Comparison of ENCODE assay signal across 8 cellular contexts in the genomic region with DNA sequence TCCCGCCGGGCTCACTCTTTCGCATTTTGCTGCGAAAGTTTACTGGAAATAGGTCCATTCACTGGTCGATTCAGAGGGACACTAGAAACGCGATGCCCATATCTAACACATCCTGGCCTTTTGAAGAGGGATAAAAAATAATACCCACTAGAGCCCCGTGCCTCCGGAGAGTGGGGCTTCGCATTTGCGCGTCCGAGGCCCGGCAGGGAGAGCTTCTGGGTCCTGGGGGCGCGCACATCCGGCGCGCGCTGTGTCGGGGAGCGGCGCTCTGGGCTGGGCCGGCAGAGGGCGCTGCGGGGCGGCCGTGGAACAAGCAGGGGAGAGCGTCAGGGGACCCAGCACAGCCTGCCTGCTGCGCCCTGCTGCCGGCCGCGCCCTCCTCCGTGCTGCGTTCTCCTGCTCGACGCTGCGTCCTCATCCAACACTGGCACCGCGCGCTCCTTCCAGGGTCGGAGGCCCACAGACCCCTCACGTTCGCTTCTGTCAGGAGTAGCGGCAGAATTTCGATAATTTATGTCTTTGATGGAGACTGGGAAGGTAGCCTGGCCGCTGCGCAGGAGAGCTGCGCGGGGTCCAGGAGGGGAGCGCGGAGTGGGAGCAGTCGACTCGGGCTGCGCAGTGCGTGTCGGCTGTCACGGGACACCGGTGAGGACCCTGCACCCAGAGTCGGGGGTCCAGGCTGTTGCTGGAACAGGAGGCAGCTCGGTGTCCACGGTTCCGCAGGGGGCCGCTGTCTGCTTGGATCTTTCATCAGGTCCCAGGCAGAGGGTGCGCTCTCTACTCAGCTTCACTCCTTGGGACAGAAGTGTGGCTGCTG. TPM values are rescaled to one million over a fixed set of nuclear protein-coding genes. Genes with fewer than 3 reads are reported as not detected.
DNase-seq lines count a peak whose midpoint lies in the region; ATAC-seq and TF ChIP-seq lines count a peak whose summit lies in the region.

No MANE protein-coding gene starts in this region.

- TF ChIP-seq POLR2A in stomach (IDR thresholded peaks at IDR 0.05) = no peak

- no peaks in the 10 kb centered on the region for H3K4me1 ChIP-seq in RWPE2 (ENCODE audit: insufficient read depth, poor library complexity, severe bottlenecking)
- no peaks in the 10 kb centered on the region for H3K4me1 ChIP-seq in foreskin keratinocyte
- no peaks in the 10 kb centered on the region for H3K4me1 ChIP-seq in neuron (ENCODE audit: insufficient read depth, low read length)
- peaks cover 9 to 32% (median 13%) of the 10 kb centered on the region in 4 donors for H3K4me1 ChIP-seq in stomach

- H3K4me3 ChIP-seq in RWPE2 (ENCODE audit: severe bottlenecking) = peak overlapping the region; percentile 32
- peak overlapping the region; percentile 41 for H3K4me3 ChIP-seq in neuron (ENCODE audit: low read length)
- peak overlapping the region; percentile 50 to 60 (median 56) for H3K4me3 ChIP-seq in stomach

- peak overlapping the region; percentile 84 for H2AFZ ChIP-seq in neuron (ENCODE audit: low read depth, low read length)

- TF ChIP-seq CTCF in RWPE2 (IDR thresholded peaks at IDR 0.05; ENCODE audit: poor library complexity, severe bottlenecking) (peak; percentile 90), foreskin keratinocyte (conservative IDR thresholded peaks at IDR 0.05) (peak; percentile 88), stomach (IDR thresholded peaks at IDR 0.05) (peak in 5 of 7 experiments; percentile 82 to 97 (median 91))

- DNase-seq in COLO668 (lab: John Stamatoyannopoulos, UW; ENCODE audit: unreplicated experiment) (peak; percentile 44), RWPE2 (ENCODE audit: low spot score) (no peak), foreskin keratinocyte (peak; percentile 30 to 63), stomach (peak; percentile 84)
- peak; percentile 54 to 82 (median 72) for DNase-seq in activated naive CD4-positive, alpha-beta T cell (lab: John Stamatoyannopoulos, UW)

- WGBS in stomach, 5 donors = 1 to 2% (median 2%) methylated on average over 21 to 65 of the region's 65 CpGs

- H3K9me3 ChIP-seq in RWPE2 (ENCODE audit: severe bottlenecking) (no peaks in the 10 kb centered on the region), neuron (ENCODE audit: low read length) (no peaks in the 10 kb centered on the region), stomach (no peaks in the 10 kb centered on the region)

- H3K27ac ChIP-seq in RWPE2 (ENCODE audit: poor library complexity, severe bottlenecking) (no peak overlapping the region), foreskin keratinocyte (no peak overlapping the region), stomach (peak overlapping the region; percentile 27 to 86 (median 80))

- no peak for TF ChIP-seq EP300 in stomach (IDR thresholded peaks at IDR 0.05)

- intact Hi-C loops in stomach (cut with DNase I; ENCODE audit: low total_unique reads) = loop anchor here (5.0 kb wide), 1 partner anchor 697 kb away; the partner anchor contains the start of gene CXCL12

- H3K27me3 ChIP-seq in RWPE2 (ENCODE audit: insufficient read depth, poor library complexity, severe bottlenecking) = peaks cover 3% of the 10 kb centered on the region
- peaks cover 6% of the 10 kb centered on the region for H3K27me3 ChIP-seq in foreskin keratinocyte
- peaks cover 22% of the 10 kb centered on the region for H3K27me3 ChIP-seq in neuron (ENCODE audit: insufficient read depth, low read length)
- no peaks in the 10 kb centered on the region for H3K27me3 ChIP-seq in stomach

- ATAC-seq in GM19455 (IDR thresholded peaks at IDR 0.05; ENCODE audit: unreplicated experiment) = peak; percentile 99
- peak; percentile 97 for ATAC-seq in HG03571 (IDR thresholded peaks at IDR 0.05; ENCODE audit: unreplicated experiment)
- ATAC-seq in RWPE2 (ENCODE audit: low read depth) = peak; percentile 96
- peak; percentile 96 for ATAC-seq in foreskin keratinocyte

- H3K36me3 ChIP-seq in RWPE2 (ENCODE audit: low read depth) (no peaks in the 10 kb centered on the region), neuron (ENCODE audit: insufficient read depth, low read length) (no peaks in the 10 kb centered on the region), stomach (no peaks in the 10 kb centered on the region)

RNA-seq across cellular contexts. Expression of gene ZNF32, which starts 41.5 kb away (rescaled TPM):
- total RNA-seq in foreskin keratinocyte = 24.4 and 25.4 TPM in 2 replicates
- polyA plus RNA-seq in foreskin keratinocyte = 27.7 and 29.3 TPM in 2 replicates
- total RNA-seq in stomach = 10 to 100 TPM in 4 of 5 donors, 1 to 10 TPM in 1; 8.7 to 75.9 (median 34.5) TPM
- polyA plus RNA-seq in stomach = 10 to 100 TPM; 52.9 to 60.0 (median 56.8) TPM

Comparison
In these comparisons a context has a peak if more than half of its experiments do, and no peak if none do; other contexts are left out.
1. H3K27ac ChIP-seq: peak in stomach (5 of 5); none in RWPE2 (single experiment) and foreskin keratinocyte (single experiment).
2. Peak in every context shown above with its lines, with median percentiles within 50 percentile points of each other: ATAC-seq, H3K4me3 ChIP-seq and CTCF ChIP-seq.